ENCODE assay signal across 6 cellular contexts in the genomic region with DNA sequence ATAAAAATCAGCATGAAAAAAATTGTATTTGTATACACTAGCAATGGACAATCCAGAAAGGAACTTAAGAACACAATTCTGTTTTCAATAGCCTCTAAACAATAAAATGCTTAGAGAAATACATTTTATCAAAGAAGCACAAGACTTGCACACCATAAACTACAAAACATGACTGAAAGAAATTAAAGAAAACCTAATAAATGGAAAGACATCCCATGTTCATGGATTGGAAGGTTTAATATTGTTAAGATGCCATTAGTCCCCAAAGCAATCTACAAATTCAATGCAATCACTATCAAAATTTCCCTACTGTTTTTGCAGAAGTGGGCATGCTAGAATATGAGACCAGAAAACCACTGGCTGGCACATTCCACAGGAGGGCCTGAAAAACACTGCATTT.
"Had no signal": no experiment of that assay in that cellular context is flagged by ENCODE, and none has a peak within 500 bp of the region (broad histone marks: within the 10 kb centered on the region; RNA-seq: fewer than 3 reads in every experiment).

No MANE protein-coding gene starts in this region.

- H3K4me3 ChIP-seq: K562 had no signal

- H3K27ac ChIP-seq: HL-60 had no signal

- DNase-seq: IMR-90, KBM-7, KG1 had no signal

- FAIRE-seq: HepG2, K562 had no signal
